In genomic region chr9:117411547-117411946, GRCh38 we compare ENCODE assay signal across 8 cellular contexts. TPM values are rescaled to one million over a fixed set of nuclear protein-coding genes. Genes with fewer than 3 reads are reported as not detected.
DNase-seq lines count a peak whose midpoint lies in the region; ATAC-seq and TF ChIP-seq lines count a peak whose summit lies in the region.

No MANE protein-coding gene starts in this region.

- WGBS in mammary epithelial cell (ENCODE audit: low coverage, missing lambda C conversion rate): 83% methylated on average over 1 of the region's 4 CpGs

- H3K36me3 ChIP-seq in mammary epithelial cell (ENCODE audit: insufficient read depth, low read length) (no peaks in the 10 kb centered on the region), lower lobe of right lung (no peaks in the 10 kb centered on the region)

- DNase-seq in GM12865 (ENCODE audit: low read depth) (peak; percentile 48), NCI-H1694 (lab: John Stamatoyannopoulos, UW) (peak; percentile 22), mammary epithelial cell (peak; percentile 19), lower lobe of right lung (no peak), dedifferentiated amniotic fluid mesenchymal stem cell (ENCODE audit: extremely low spot score) (no peak), T-cell (no peak)
- no peak for DNase-seq in activated CD4-positive, alpha-beta memory T cell treated with anti-CD3 and anti-CD28 coated beads for 36 hours

- peaks cover 2% of the 10 kb centered on the region for H3K9me3 Mint-ChIP-seq in activated CD4-positive, alpha-beta memory T cell treated with anti-CD3 and anti-CD28 coated beads for 36 hours
- peaks cover 0 to 5% (median 0%) of the 10 kb centered on the region in 3 donors for H3K9me3 Mint-ChIP-seq in T-cell

- H4K20me1 ChIP-seq in mammary epithelial cell (ENCODE audit: insufficient read depth, low read length): no peaks in the 10 kb centered on the region

- no peak overlapping the region for H2AFZ ChIP-seq in mammary epithelial cell (ENCODE audit: low read depth, low read length)

- in situ Hi-C loops in mammary epithelial cell (cut with MboI; ENCODE audit: low sequenced_read_pairs in 2 of 2): loop anchor here in 1 of 2 donors (25.0 kb wide), 2 partner anchors 349 to 674 kb away; no protein-coding TSS in a partner anchor

- H3K4me1 Mint-ChIP-seq in activated CD4-positive, alpha-beta memory T cell treated with anti-CD3 and anti-CD28 coated beads for 36 hours (ENCODE audit: low read depth): no peaks in the 10 kb centered on the region
- peaks cover 0 to 3% (median 2%) of the 10 kb centered on the region in 3 donors for H3K4me1 Mint-ChIP-seq in T-cell

- POLR2A ChIA-PET in activated CD4-positive, alpha-beta memory T cell treated with anti-CD3 and anti-CD28 coated beads for 36 hours (lab: Charles Lee): no interaction called here
- POLR2A ChIA-PET in T-cell (lab: Charles Lee): no interaction called here

- H3K27me3 Mint-ChIP-seq in activated CD4-positive, alpha-beta memory T cell treated with anti-CD3 and anti-CD28 coated beads for 36 hours: peaks cover 33% of the 10 kb centered on the region
- peaks cover 38 to 42% of the 10 kb centered on the region in 2 donors for H3K27me3 Mint-ChIP-seq in T-cell

- H3K27me3 ChIP-seq in mammary epithelial cell (ENCODE audit: insufficient read depth, low read length) (peaks cover 21% of the 10 kb centered on the region), lower lobe of right lung (ENCODE audit: low read depth) (peaks cover 50% of the 10 kb centered on the region)

- H3K9me3 ChIP-seq in mammary epithelial cell (replicated peaks; ENCODE audit: insufficient read depth, low read length) (no peaks in the 10 kb centered on the region), lower lobe of right lung (no peaks in the 10 kb centered on the region)

- H3K4me3 ChIP-seq in GM12865 (ENCODE audit: low read depth, low read length) (no peak overlapping the region), mammary epithelial cell (replicated peaks in 1 of 3; ENCODE audit: insufficient read depth in 1 of 3, low read depth in 2 of 3, low read length in 3 of 3) (no peak overlapping the region), lower lobe of right lung (no peak overlapping the region)

- no peak overlapping the region for H3K9ac ChIP-seq in mammary epithelial cell (ENCODE audit: insufficient read depth, low read length)

- CTCF ChIA-PET in mammary epithelial cell (lab: Charles Lee; ENCODE audit: low non-redundant PET): interaction anchor here (0.7 kb wide), 1 partner anchor 324 kb away, joined by 6 read pairs; no protein-coding TSS in a partner anchor
- CTCF ChIA-PET in activated CD4-positive, alpha-beta memory T cell treated with anti-CD3 and anti-CD28 coated beads for 36 hours (lab: Charles Lee): no interaction called here
- CTCF ChIA-PET in T-cell (lab: Charles Lee): no interaction called here

- no peak overlapping the region for H3K27ac Mint-ChIP-seq in activated CD4-positive, alpha-beta memory T cell treated with anti-CD3 and anti-CD28 coated beads for 36 hours
- no peak overlapping the region for H3K27ac Mint-ChIP-seq in T-cell

- ATAC-seq in lower lobe of right lung: no peak
- no peak for ATAC-seq in T-cell (replicated peaks in 1 of 4)

- H3K4me1 ChIP-seq in mammary epithelial cell (ENCODE audit: insufficient read depth, low read length) (peaks cover 6% of the 10 kb centered on the region), lower lobe of right lung (no peaks in the 10 kb centered on the region)

- H3K27ac ChIP-seq in 22Rv1: no peak overlapping the region
- H3K27ac ChIP-seq in mammary epithelial cell (ENCODE audit: insufficient read depth, low read depth, low read length): no peak overlapping the region
- H3K27ac ChIP-seq in lower lobe of right lung: no peak overlapping the region

- no TSS peak for BruUV-seq in mammary epithelial cell (replicated peaks; lab: Mats Ljungman, UMichigan)

- H3K4me2 ChIP-seq in mammary epithelial cell (ENCODE audit: insufficient read depth, low read depth, low read length): no peak overlapping the region

- TF ChIP-seq CTCF in 22Rv1 (IDR thresholded peaks at IDR 0.05) (peak; percentile 81), GM12865 (IDR thresholded peaks at IDR 0.05; ENCODE audit: insufficient read depth, low read depth, low read length, missing control alignments) (peak; percentile 54), mammary epithelial cell (conservative IDR thresholded peaks at IDR 0.05 in 1 of 2, IDR thresholded peaks at IDR 0.05 in 1 of 2; ENCODE audit: extremely low read depth in 1 of 2, insufficient read depth in 1 of 2, low read depth in 1 of 2, low read length in 2 of 2) (peak; percentile 79 to 84), lower lobe of right lung (IDR thresholded peaks at IDR 0.05) (peak; percentile 44)

- H3K36me3 Mint-ChIP-seq in activated CD4-positive, alpha-beta memory T cell treated with anti-CD3 and anti-CD28 coated beads for 36 hours: no peaks in the 10 kb centered on the region
- H3K36me3 Mint-ChIP-seq in T-cell: no peaks in the 10 kb centered on the region

- dilution Hi-C loops in mammary epithelial cell (cut with HindIII; ENCODE audit: low sequenced_read_pairs): no loop called here

- intact Hi-C loops in mammary epithelial cell (cut with micrococcal nuclease) (loop anchor here (1.0 to 5.0 kb wide), 5 partner anchors 164 to 674 kb away; no protein-coding TSS in a partner anchor), lower lobe of right lung (cut with DNase I) (no loop called here)
- intact Hi-C loops in activated CD4-positive, alpha-beta memory T cell treated with anti-CD3 and anti-CD28 coated beads for 36 hours (cut with micrococcal nuclease): no loop called here

- H3K79me2 ChIP-seq in mammary epithelial cell (ENCODE audit: insufficient read depth, low read length): no peaks in the 10 kb centered on the region

- H3K4me3 Mint-ChIP-seq in activated CD4-positive, alpha-beta memory T cell treated with anti-CD3 and anti-CD28 coated beads for 36 hours: no peak overlapping the region
- no peak overlapping the region for H3K4me3 Mint-ChIP-seq in T-cell

RNA-seq across cellular contexts. Expression of gene ASTN2, which starts 3.3 kb away (rescaled TPM):
- total RNA-seq in mammary epithelial cell (under 1 TPM; 0.56 to 0.83 TPM), lower lobe of right lung (4.3 TPM), T-cell (1 to 10 TPM; 3.7 to 4.8 (median 4.4) TPM)
- 0.31 TPM for polyA plus RNA-seq in mammary epithelial cell
- 1.0 TPM for polyA minus RNA-seq in mammary epithelial cell
- 1 to 10 TPM; 3.3 to 3.4 TPM for total RNA-seq in activated CD4-positive, alpha-beta memory T cell treated with anti-CD3 and anti-CD28 coated beads for 36 hours

Comparison
In these comparisons a context has a peak if more than half of its experiments do, and no peak if none do; other contexts are left out.
1. DNase-seq: peak in GM12865 (single experiment), NCI-H1694 (single experiment) and mammary epithelial cell (single experiment); none in lower lobe of right lung (single experiment), dedifferentiated amniotic fluid mesenchymal stem cell (single experiment), activated CD4-positive, alpha-beta memory T cell treated with anti-CD3 and anti-CD28 coated beads for 36 hours (single experiment) and T-cell (0 of 34).
2. Peak in every context shown above with its lines, with median percentiles within 50 percentile points of each other: CTCF ChIP-seq.